In genomic region chr16:2775317-2775716, GRCh38 we compare ENCODE assay signal across 10 cellular contexts. TPM values are rescaled to one million over a fixed set of nuclear protein-coding genes. Genes with fewer than 3 reads are reported as not detected.
DNase-seq lines count a peak whose midpoint lies in the region; ATAC-seq and TF ChIP-seq lines count a peak whose summit lies in the region.
"Had no signal": no experiment of that assay in that cellular context is flagged by ENCODE, and none has a peak within 500 bp of the region (broad histone marks: within the 10 kb centered on the region; RNA-seq: fewer than 3 reads in every experiment).

No MANE protein-coding gene starts in this region.

- H3K9me3 ChIP-seq in RWPE2 (ENCODE audit: severe bottlenecking) (no peaks in the 10 kb centered on the region), smooth muscle cell (replicated peaks; ENCODE audit: low read depth) (no peaks in the 10 kb centered on the region)

- H3K36me3 Mint-ChIP-seq in activated T-cell treated with anti-CD3 and anti-CD28 coated beads, Interleukin-2, amount 50 U/mL, for 72 hours (ENCODE audit: insufficient read depth in 2 of 2) = peaks cover 7 to 13% of the 10 kb centered on the region in 2 donors

- H3K4me3 Mint-ChIP-seq in activated T-cell treated with anti-CD3 and anti-CD28 coated beads, Interleukin-2, amount 50 U/mL, for 72 hours = peak overlapping the region; percentile 95 to 97

- H4K20me1 ChIP-seq in smooth muscle cell (ENCODE audit: low read depth) = peaks cover 48% of the 10 kb centered on the region

- WGBS in smooth muscle cell (ENCODE audit: low lambda C conversion rate) = 89% methylated on average over 6 of the region's 6 CpGs

- peaks cover 44% of the 10 kb centered on the region for H3K79me2 ChIP-seq in smooth muscle cell (ENCODE audit: low read depth)

- no peak overlapping the region for H2AFZ ChIP-seq in smooth muscle cell (ENCODE audit: low read depth)

- peaks cover 32% of the 10 kb centered on the region for H3F3A ChIP-seq in smooth muscle cell (ENCODE audit: low read depth)

- no peak for TF ChIP-seq CTCF in RWPE2 (IDR thresholded peaks at IDR 0.05; ENCODE audit: poor library complexity, severe bottlenecking)
- TF ChIP-seq CTCF in fibroblast of pulmonary artery (IDR thresholded peaks at IDR 0.05; ENCODE audit: low read length, missing control alignments) = no peak
- TF ChIP-seq CTCF in smooth muscle cell (IDR thresholded peaks at IDR 0.05; ENCODE audit: borderline replicate concordance, insufficient read depth, poor library complexity, severe bottlenecking) = no peak

- no peaks in the 10 kb centered on the region for H3K27me3 ChIP-seq in RWPE2 (ENCODE audit: insufficient read depth, poor library complexity, severe bottlenecking)
- no peaks in the 10 kb centered on the region for H3K27me3 ChIP-seq in smooth muscle cell (ENCODE audit: low read depth)

- H3K27ac Mint-ChIP-seq in activated T-cell treated with anti-CD3 and anti-CD28 coated beads, Interleukin-2, amount 50 U/mL, for 72 hours = peak overlapping the region; percentile 90

- peaks cover 50% of the 10 kb centered on the region for H3K4me1 Mint-ChIP-seq in activated T-cell treated with anti-CD3 and anti-CD28 coated beads, Interleukin-2, amount 50 U/mL, for 72 hours (ENCODE audit: low read depth)

- peak overlapping the region; percentile 98 for H3K4me2 ChIP-seq in smooth muscle cell

- H3K4me3 ChIP-seq in RWPE2 (ENCODE audit: severe bottlenecking) = no peak overlapping the region
- peak overlapping the region; percentile 95 for H3K4me3 ChIP-seq in fibroblast of pulmonary artery (replicated peaks; ENCODE audit: low read depth, low read length)
- no peak overlapping the region for H3K4me3 ChIP-seq in smooth muscle cell

- in situ Hi-C loops in G401 (cut with HindIII; ENCODE audit: low sequenced_read_pairs) = no loop called here

- H3K27me3 Mint-ChIP-seq in activated T-cell treated with anti-CD3 and anti-CD28 coated beads, Interleukin-2, amount 50 U/mL, for 72 hours (ENCODE audit: low read depth) = no peaks in the 10 kb centered on the region

- no peak overlapping the region for H3K9ac ChIP-seq in smooth muscle cell (ENCODE audit: low read depth)

- H3K27ac ChIP-seq in RWPE2 (ENCODE audit: poor library complexity, severe bottlenecking) = peak overlapping the region; percentile 88
- no peak overlapping the region for H3K27ac ChIP-seq in smooth muscle cell (ENCODE audit: low read depth)

- H3K9me3 Mint-ChIP-seq in activated T-cell treated with anti-CD3 and anti-CD28 coated beads, Interleukin-2, amount 50 U/mL, for 72 hours = no peaks in the 10 kb centered on the region

- H3K36me3 ChIP-seq in RWPE2 (ENCODE audit: low read depth) (peaks cover 57% of the 10 kb centered on the region), smooth muscle cell (ENCODE audit: low read depth) (no peaks in the 10 kb centered on the region)

- no peak for ATAC-seq in activated T-cell treated with anti-CD3 and anti-CD28 coated beads, Interleukin-2, amount 50 U/mL, for 72 hours (replicated peaks in 1 of 2)
- no peak for ATAC-seq in RWPE2 (ENCODE audit: low read depth)
- no peak for ATAC-seq in HG03521 (IDR thresholded peaks at IDR 0.05; ENCODE audit: unreplicated experiment)

- no peak for DNase-seq in activated T-cell treated with anti-CD3 and anti-CD28 coated beads, Interleukin-2, amount 50 U/mL, for 72 hours
- no peak for DNase-seq in activated T-cell treated with anti-CD3 and anti-CD28 coated beads, Interleukin-2, amount 50 U/mL, for 1 hour
- DNase-seq in RWPE2 (ENCODE audit: low spot score) (no peak), fibroblast of pulmonary artery (ENCODE audit: low read depth) (no peak), smooth muscle cell (lab: John Stamatoyannopoulos, UW; ENCODE audit: unreplicated experiment) (no peak), DMS53 (lab: John Stamatoyannopoulos, UW) (no peak), G401 (ENCODE audit: low spot score) (no peak)
- DNase-seq: activated CD4-positive, alpha-beta T cell treated with anti-CD3 and anti-CD28 coated beads, Interleukin-2, amount 50 U/mL, for 48 hours; cerebellar nuclear complex had no signal

- H3K4me1 ChIP-seq in RWPE2 (ENCODE audit: insufficient read depth, poor library complexity, severe bottlenecking) = peaks cover 15% of the 10 kb centered on the region
- peaks cover 15% of the 10 kb centered on the region for H3K4me1 ChIP-seq in smooth muscle cell (ENCODE audit: low read depth)

RNA-seq across cellular contexts. Expression of gene ELOB, which starts 1.8 kb away (rescaled TPM):
- total RNA-seq in activated T-cell treated with anti-CD3 and anti-CD28 coated beads, Interleukin-2, amount 50 U/mL, for 72 hours = 100 to 1,000 TPM; 158 to 208 TPM
- 529 and 1,090 TPM in 2 replicates for total RNA-seq in smooth muscle cell
- polyA plus RNA-seq in smooth muscle cell = 709 and 739 TPM in 2 replicates
- 178 and 250 TPM in 2 replicates for total RNA-seq in G401 (2014; rRNA removed; shearing (Covaris generic))

RNA-seq across cellular contexts. Expression of gene PRSS33, which starts 12.0 kb away (rescaled TPM):
- under 1 TPM in 1 of 2 donors, not detected in 1; 0.46 TPM for total RNA-seq in activated T-cell treated with anti-CD3 and anti-CD28 coated beads, Interleukin-2, amount 50 U/mL, for 72 hours
- not detected in 2 replicates for total RNA-seq in smooth muscle cell
- polyA plus RNA-seq in smooth muscle cell = not detected in 2 replicates
- 0.07 and 10.6 TPM in 2 replicates for total RNA-seq in G401 (2014; rRNA removed; shearing (Covaris generic))

RNA-seq across cellular contexts. Expression of gene SRRM2, which starts 22.9 kb away (rescaled TPM):
- 100 to 1,000 TPM; 696 to 731 TPM for total RNA-seq in activated T-cell treated with anti-CD3 and anti-CD28 coated beads, Interleukin-2, amount 50 U/mL, for 72 hours
- 83.0 and 125 TPM in 2 replicates for total RNA-seq in smooth muscle cell
- polyA plus RNA-seq in smooth muscle cell = 280 and 434 TPM in 2 replicates
- 23.0 and 44.7 TPM in 2 replicates for total RNA-seq in G401 (2014; rRNA removed; shearing (Covaris generic))

RNA-seq across cellular contexts. Expression of gene PRSS41, which starts 23.0 kb away (rescaled TPM):
- total RNA-seq in activated T-cell treated with anti-CD3 and anti-CD28 coated beads, Interleukin-2, amount 50 U/mL, for 72 hours = under 1 TPM in 1 of 2 donors, not detected in 1; 0.29 TPM
- total RNA-seq in smooth muscle cell = not detected in 2 replicates
- polyA plus RNA-seq in smooth muscle cell = not detected in 2 replicates
- not detected in 2 replicates for total RNA-seq in G401 (2014; rRNA removed; shearing (Covaris generic))

RNA-seq across cellular contexts. Expression of gene PRSS21, which starts 41.7 kb away (rescaled TPM):
- 10 to 100 TPM in 1 of 2 donors, 1 to 10 TPM in 1; 2.4 to 10.3 TPM for total RNA-seq in activated T-cell treated with anti-CD3 and anti-CD28 coated beads, Interleukin-2, amount 50 U/mL, for 72 hours
- total RNA-seq in smooth muscle cell = not detected in 2 replicates
- not detected in 2 replicates for polyA plus RNA-seq in smooth muscle cell
- total RNA-seq in G401 (2014; rRNA removed; shearing (Covaris generic)) = not detected in 2 replicates
